In genomic region chr2:210002158-210003157, GRCh38 we compare ENCODE assay signal across 8 cellular contexts. TPM values are rescaled to one million over a fixed set of nuclear protein-coding genes. Genes with fewer than 3 reads are reported as not detected.
A peak's percentile ranks its signal among the peaks of the same experiment; 100 is the strongest.
DNase-seq lines count a peak whose midpoint lies in the region; ATAC-seq and TF ChIP-seq lines count a peak whose summit lies in the region.

RPE (plus strand) TSS chr2:210002638; CDS start chr2:210002662, 24 bp downstream.

- H3K27ac Mint-ChIP-seq in activated CD4-positive, alpha-beta memory T cell treated with anti-CD3 and anti-CD28 coated beads for 36 hours = peak within 1 kb of the TSS; percentile 81

- POLR2A ChIA-PET in activated CD4-positive, alpha-beta memory T cell treated with anti-CD3 and anti-CD28 coated beads for 36 hours (lab: Charles Lee) = interaction anchor here (1.5 kb wide), 1 partner anchor 169 kb away, joined by 4 read pairs; the partner anchor contains the start of gene KANSL1L

- H3K27me3 Mint-ChIP-seq in activated CD4-positive, alpha-beta memory T cell treated with anti-CD3 and anti-CD28 coated beads for 36 hours = peaks cover 3% of the 10 kb centered on the region

- TF ChIP-seq RAD21 in liver (IDR thresholded peaks at IDR 0.05) = no peak

- H3K9me3 Mint-ChIP-seq in activated CD4-positive, alpha-beta memory T cell treated with anti-CD3 and anti-CD28 coated beads for 36 hours = no peaks in the 10 kb centered on the region

- WGBS in liver = under 1% methylated on average over 58 of the region's 58 CpGs

- H3K36me3 Mint-ChIP-seq in activated CD4-positive, alpha-beta memory T cell treated with anti-CD3 and anti-CD28 coated beads for 36 hours = peaks cover 11% of the 10 kb centered on the region

- TF ChIP-seq CTCF in dorsolateral prefrontal cortex (IDR thresholded peaks at IDR 0.05 in 54 of 56, conservative IDR thresholded peaks at IDR 0.05 in 2 of 56; ENCODE audit: low read depth in 1 of 56, partially characterized antibody in 56 of 56) (peak in 27 of 56 donors; percentile 11 to 52 (median 25)), liver (IDR thresholded peaks at IDR 0.05; ENCODE audit: low read depth, low read length, missing input control) (no peak)

- CTCF ChIA-PET in activated CD4-positive, alpha-beta memory T cell treated with anti-CD3 and anti-CD28 coated beads for 36 hours (lab: Charles Lee) = interaction anchor here (1.2 kb wide), 1 partner anchor 169 kb away, joined by 5 read pairs; the partner anchor contains the start of gene KANSL1L

- peak within 1 kb of the TSS; percentile 96 for H3K4me3 Mint-ChIP-seq in activated CD4-positive, alpha-beta memory T cell treated with anti-CD3 and anti-CD28 coated beads for 36 hours

- DNase-seq in CD1c-positive myeloid dendritic cell (ENCODE audit: extremely low spot score) (peak; percentile 99), NCI-H82 treated with DMSO at 0.1 percent for 48 hours (lab: John Stamatoyannopoulos, UW; ENCODE audit: unreplicated experiment) (peak; percentile 85), dorsolateral prefrontal cortex (peak; percentile 88 to 96 (median 93))
- peak; percentile 98 for DNase-seq in activated CD4-positive, alpha-beta memory T cell treated with anti-CD3 and anti-CD28 coated beads for 36 hours
- DNase-seq in stimulated activated CD4-positive, alpha-beta T cell treated with anti-CD3 and anti-CD28 coated beads, Interleukin-4, amount 100 ng/mL, for 24 hours = peak; percentile 98

- H3K27me3 ChIP-seq in dorsolateral prefrontal cortex = no peaks in the 10 kb centered on the region
- no peaks in the 10 kb centered on the region for H3K27me3 ChIP-seq in liver (ENCODE audit: control insufficient read depth in 4 of 4, insufficient read depth in 4 of 4, low read length in 3 of 4)

- intact Hi-C loops in activated CD4-positive, alpha-beta memory T cell treated with anti-CD3 and anti-CD28 coated beads for 36 hours (cut with micrococcal nuclease) = loop anchor here (1.0 to 2.0 kb wide), 3 partner anchors 168 to 1736 kb away; partner anchors contain the start of genes LANCL1 and PIKFYVE
- intact Hi-C loops in dorsolateral prefrontal cortex (cut with DNase I) = loop anchor here in 1 of 2 donors (2.0 kb wide), 1 partner anchor 168 kb away; the partner anchor contains the start of gene KANSL1L

- no peaks in the 10 kb centered on the region for H3K9me3 ChIP-seq in liver (ENCODE audit: control insufficient read depth in 4 of 4, low read length in 3 of 4)

- H3K4me3 ChIP-seq in dorsolateral prefrontal cortex (peak within 1 kb of the TSS; percentile 69 to 100 (median 94)), liver (ENCODE audit: low read depth in 1 of 3, low read length in 3 of 3) (peak within 1 kb of the TSS; percentile 73 to 90 (median 87))

- no peaks in the 10 kb centered on the region for H3K36me3 ChIP-seq in liver (ENCODE audit: control insufficient read depth in 4 of 4, insufficient read depth in 3 of 4, low read depth in 1 of 4, low read length in 3 of 4)

- peak within 1 kb of the TSS in 57 of 59 donors; percentile 17 to 94 (median 83) for H3K27ac ChIP-seq in dorsolateral prefrontal cortex
- peak within 1 kb of the TSS; percentile 26 to 56 for H3K27ac ChIP-seq in liver (ENCODE audit: low read depth in 1 of 2, low read length in 2 of 2)

- peaks cover 2 to 29% (median 19%) of the 10 kb centered on the region in 4 donors for H3K4me1 ChIP-seq in liver (ENCODE audit: control insufficient read depth in 4 of 4, insufficient read depth in 4 of 4, low read length in 3 of 4)

- peak; percentile 99 for ATAC-seq in GM19438 (IDR thresholded peaks at IDR 0.05; ENCODE audit: low read depth, unreplicated experiment)
- ATAC-seq in HG03575 (IDR thresholded peaks at IDR 0.05; ENCODE audit: extremely low read depth, insufficient number of reproducible peaks, low FRiP score, unreplicated experiment) = peak; percentile 96

- H3K9ac ChIP-seq in liver (ENCODE audit: low read depth in 1 of 2, low read length in 2 of 2) = peak within 1 kb of the TSS; percentile 4 to 56

- peaks cover 51% of the 10 kb centered on the region for H3K4me1 Mint-ChIP-seq in activated CD4-positive, alpha-beta memory T cell treated with anti-CD3 and anti-CD28 coated beads for 36 hours (ENCODE audit: low read depth)

TF ChIP-seq in liver, 16 proteins besides CTCF, POLR2A, EP300 and RAD21:
- TF ChIP-seq GABPA (IDR thresholded peaks at IDR 0.05 in 1 of 2, conservative IDR thresholded peaks at IDR 0.05 in 1 of 2) (peak; percentile 93 to 99), ZBTB33 (IDR thresholded peaks at IDR 0.05) (peak; percentile 48), MAX (IDR thresholded peaks at IDR 0.05) (peak; percentile 80), ATF3 (IDR thresholded peaks at IDR 0.05) (no peak), EGR1 (IDR thresholded peaks at IDR 0.05; ENCODE audit: low read depth in 2 of 2) (peak in 1 of 2 donors; percentile 17), REST (IDR thresholded peaks at IDR 0.05) (no peak), FOXA1 (IDR thresholded peaks at IDR 0.05) (peak; percentile 25), SP1 (IDR thresholded peaks at IDR 0.05) (peak; percentile 67), FOXA2 (IDR thresholded peaks at IDR 0.05) (no peak), YY1 (IDR thresholded peaks at IDR 0.05) (peak; percentile 90), RXRA (IDR thresholded peaks at IDR 0.05) (no peak), TAF1 (conservative IDR thresholded peaks at IDR 0.05) (no peak)

RNA-seq across cellular contexts. Expression of gene RPE, which starts in this region (rescaled TPM):
- total RNA-seq in activated CD4-positive, alpha-beta memory T cell treated with anti-CD3 and anti-CD28 coated beads for 36 hours = 10 to 100 TPM; 46.3 to 48.0 TPM
- total RNA-seq in dorsolateral prefrontal cortex (10 to 100 TPM; 36.5 to 92.4 (median 69.9) TPM), liver (10 to 100 TPM; 23.9 to 50.1 TPM)
- polyA plus RNA-seq in liver = 10 to 100 TPM; 12.3 to 14.5 TPM

Comparison
In these comparisons a context has a peak if more than half of its experiments do, and no peak if none do; other contexts are left out.
1. Peak in every context shown above with its lines: DNase-seq, ATAC-seq, H3K4me3 ChIP-seq and H3K27ac ChIP-seq.